10 cellular contexts compared by ENCODE assay signal in genomic region chr19:7494416-7495098, GRCh38. TPM values are rescaled to one million over a fixed set of nuclear protein-coding genes. Genes with fewer than 3 reads are reported as not detected.
DNase-seq lines count a peak whose midpoint lies in the region; ATAC-seq and TF ChIP-seq lines count a peak whose summit lies in the region.
"Had no signal": no experiment of that assay in that cellular context is flagged by ENCODE, and none has a peak within 500 bp of the region (broad histone marks: within the 10 kb centered on the region; RNA-seq: fewer than 3 reads in every experiment).

No MANE protein-coding gene starts in this region.

- intact Hi-C loops in sciatic nerve (cut with DNase I): no loop called here

- no peaks in the 10 kb centered on the region for H3K4me1 ChIP-seq in HEK293 (ENCODE audit: control insufficient read depth, insufficient read depth, low read length)

- peak; percentile 75 for DNase-seq in sciatic nerve (ENCODE audit: low spot score)
- no peak for DNase-seq in stimulated activated naive CD4-positive, alpha-beta T cell (lab: John Stamatoyannopoulos, UW)
- no peak for DNase-seq in GDM1 (lab: John Stamatoyannopoulos, UW)
- DNase-seq: activated T-cell treated with anti-CD3 and anti-CD28 coated beads, Interleukin-2, amount 50 U/mL, for 72 hours; DND-41 had no signal

- H3K27me3 ChIP-seq in layer of hippocampus (ENCODE audit: control insufficient read depth, insufficient read depth, low read length): no peaks in the 10 kb centered on the region

- POLR2A ChIA-PET in HEK293 (lab: Yijun Ruan, JAX): interaction anchor here (0.8 kb wide), 1 partner anchor 27 kb away, joined by 4 read pairs; the partner anchor contains the start of gene MCOLN1

- no peak for TF ChIP-seq CTCF in HEK293 (tag by site-specific recombination; IDR thresholded peaks at IDR 0.05)

- no peak overlapping the region for H3K27ac ChIP-seq in HEK293 (ENCODE audit: extremely low read depth, low read depth, low read length)
- peak overlapping the region; percentile 99 for H3K27ac ChIP-seq in cingulate gyrus (ENCODE audit: low read depth, low read length)
- H3K27ac ChIP-seq in layer of hippocampus (ENCODE audit: low read depth, low read length): peak overlapping the region; percentile 98

- CTCF ChIA-PET in HEK293 (lab: Yijun Ruan, JAX): interaction anchor here (0.7 kb wide), 1 partner anchor 8 kb away, joined by 4 read pairs; no protein-coding TSS in a partner anchor

- ATAC-seq in sciatic nerve (peak; percentile 94), HG03025 (IDR thresholded peaks at IDR 0.05; ENCODE audit: low FRiP score, unreplicated experiment) (no peak), HG02870 (IDR thresholded peaks at IDR 0.05; ENCODE audit: unreplicated experiment) (no peak)
- ATAC-seq: activated T-cell treated with anti-CD3 and anti-CD28 coated beads, Interleukin-2, amount 50 U/mL, for 72 hours had no signal

- H3K4me3 ChIP-seq in HEK293 (ENCODE audit: low read depth, low read length): no peak overlapping the region

- no peaks in the 10 kb centered on the region for H3K9me3 ChIP-seq in HEK293 (ENCODE audit: control insufficient read depth, insufficient read depth, low read depth, low read length)

- no peaks in the 10 kb centered on the region for H3K36me3 ChIP-seq in HEK293 (ENCODE audit: control insufficient read depth in 2 of 2, insufficient read depth in 1 of 2, low read length in 2 of 2)

TF ChIP-seq in HEK293, 187 proteins besides CTCF, POLR2A, EP300 and RAD21:
- TF ChIP-seq ZNF366 (tag by site-specific recombination; conservative IDR thresholded peaks at IDR 0.05): peak; percentile 99
- peak; percentile 18; the same call in 1 of the 2 replicates for TF ChIP-seq SP2 (tag by site-specific recombination; IDR thresholded peaks at IDR 0.05)
- peak; percentile 42 for TF ChIP-seq ZNF600 (tag by site-specific recombination; IDR thresholded peaks at IDR 0.05)
- no peak for TF ChIP-seq REPIN1 (tag by site-specific recombination; IDR thresholded peaks at IDR 0.05; ENCODE audit: low read depth)

RNA-seq across cellular contexts. Expression of gene PEX11G, which starts 5.7 kb away (rescaled TPM):
- 4.7 TPM for total RNA-seq in sciatic nerve

RNA-seq across cellular contexts. Expression of gene ZNF358, which starts 21.3 kb away (rescaled TPM):
- total RNA-seq in sciatic nerve: 47.6 TPM

RNA-seq across cellular contexts. Expression of gene MCOLN1, which starts 27.9 kb away (rescaled TPM):
- total RNA-seq in sciatic nerve: 35.3 TPM

RNA-seq across cellular contexts. Expression of gene PNPLA6, which starts 41.0 kb away (rescaled TPM):
- total RNA-seq in sciatic nerve: 133 TPM
